8 cellular contexts compared by ENCODE assay signal in the genomic region with DNA sequence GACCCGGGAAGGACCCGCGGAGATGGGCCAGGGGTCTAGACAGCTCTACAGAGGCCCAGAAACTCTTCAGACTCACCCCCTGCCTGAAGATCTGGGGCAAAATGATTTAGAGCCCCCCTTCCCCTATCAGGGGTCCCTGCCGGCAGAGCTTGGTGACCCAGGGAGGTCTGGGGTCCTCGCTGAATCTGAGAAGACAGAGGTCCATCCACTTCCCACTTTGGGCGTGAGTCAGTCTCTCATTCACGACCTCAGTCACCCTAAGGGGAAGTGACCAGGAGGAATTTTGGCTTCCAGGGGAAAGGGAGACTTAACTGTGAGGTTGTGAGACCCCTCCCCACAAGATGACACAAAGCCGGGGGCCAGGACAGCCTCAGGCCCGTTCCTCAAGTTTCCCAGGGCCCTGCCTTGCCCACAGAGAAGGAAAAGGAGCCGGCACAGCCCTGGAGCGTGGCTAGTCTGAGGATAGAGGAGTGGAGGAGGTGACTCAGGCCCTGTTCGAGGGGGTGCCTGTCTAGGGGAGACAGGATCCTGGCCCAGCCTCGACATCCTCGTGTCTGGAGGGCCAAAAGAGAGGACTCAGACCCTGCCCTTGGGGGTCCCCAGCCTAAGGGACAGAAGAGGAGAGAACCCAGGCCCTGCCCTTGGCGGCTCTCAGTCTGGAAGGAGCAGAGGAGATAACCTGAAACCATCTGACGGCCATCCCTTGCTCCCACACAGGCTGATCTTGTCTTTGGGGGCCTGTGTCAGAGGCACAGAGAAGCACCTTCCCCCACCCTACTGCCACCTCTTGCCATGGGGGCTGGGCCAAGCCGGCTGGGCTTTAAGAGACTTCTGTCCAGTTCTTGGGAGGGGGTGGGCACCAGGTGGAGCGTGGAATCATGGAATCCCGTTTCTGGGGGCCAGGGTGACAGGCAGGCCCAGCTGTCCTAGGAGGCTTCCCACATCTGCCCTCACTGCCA. TPM values are rescaled to one million over a fixed set of nuclear protein-coding genes. Genes with fewer than 3 reads are reported as not detected.
DNase-seq lines count a peak whose midpoint lies in the region; ATAC-seq and TF ChIP-seq lines count a peak whose summit lies in the region.

No MANE protein-coding gene starts in this region.

- H3K36me3 ChIP-seq in GM23338 (ENCODE audit: insufficient read depth) = no peaks in the 10 kb centered on the region
- H3K36me3 ChIP-seq in hepatocyte (replicated peaks; ENCODE audit: insufficient read depth, low read depth) = no peaks in the 10 kb centered on the region
- H3K36me3 ChIP-seq in OCI-LY7 (ENCODE audit: insufficient read depth, low read length) = no peaks in the 10 kb centered on the region

- H3K9me3 ChIP-seq in hepatocyte (ENCODE audit: low read depth) (no peaks in the 10 kb centered on the region), OCI-LY7 (ENCODE audit: low read length) (no peaks in the 10 kb centered on the region)

- peaks cover 23% of the 10 kb centered on the region for H3K4me1 Mint-ChIP-seq in GM23338

- BruUV-seq in OCI-LY7 (replicated peaks; lab: Mats Ljungman, UMichigan) = no TSS peak

- 50% methylated on average over 18 of the region's 19 CpGs for WGBS in hepatocyte (ENCODE audit: low lambda C conversion rate, missing lambda C conversion rate)

- H3K9me2 ChIP-seq in GM23338 (ENCODE audit: insufficient read depth) (no peaks in the 10 kb centered on the region), hepatocyte (replicated peaks; ENCODE audit: insufficient read depth) (no peaks in the 10 kb centered on the region), OCI-LY7 (ENCODE audit: insufficient read depth, low read length) (no peaks in the 10 kb centered on the region)

- H2AFZ ChIP-seq in GM23338 (peak overlapping the region; percentile 93), hepatocyte (peak overlapping the region; percentile 85), OCI-LY7 (ENCODE audit: low read length) (no peak overlapping the region)

- peaks cover 11% of the 10 kb centered on the region for H3K27me3 ChIP-seq in GM23338 (ENCODE audit: insufficient read depth)
- H3K27me3 ChIP-seq in hepatocyte = no peaks in the 10 kb centered on the region

- CTCF ChIA-PET in OCI-LY7 (lab: Charles Lee; ENCODE audit: unreplicated experiment) = no interaction called here

- H3K4me3 ChIP-seq in GM23338 = peak overlapping the region; percentile 70
- peak overlapping the region; percentile 93 for H3K4me3 ChIP-seq in hepatocyte
- peak overlapping the region; percentile 83 for H3K4me3 ChIP-seq in skeletal muscle cell (ENCODE audit: low read depth, low read length)
- no peak overlapping the region for H3K4me3 ChIP-seq in OCI-LY7 (ENCODE audit: low read depth, low read length, poor library complexity, severe bottlenecking)

- H3K27ac ChIP-seq in GM23338 (ENCODE audit: low read depth) = no peak overlapping the region
- peak overlapping the region; percentile 84 for H3K27ac ChIP-seq in angular gyrus (ENCODE audit: low read depth, low read length)
- peak overlapping the region; percentile 98 for H3K27ac ChIP-seq in hepatocyte
- no peak overlapping the region for H3K27ac ChIP-seq in OCI-LY7 (ENCODE audit: low read depth, low read length, poor library complexity, severe bottlenecking)

- POLR2A ChIA-PET in OCI-LY7 (lab: Charles Lee) = no interaction called here

- peak overlapping the region; percentile 64 for H3K4me3 Mint-ChIP-seq in GM23338

- H3F3A ChIP-seq in GM23338 (replicated peaks; ENCODE audit: low read depth) = 0 out of 2 replicates have a peak, but pooled peaks cover 3% of the 10 kb centered on the region

- H3K4me1 ChIP-seq in GM23338 (ENCODE audit: insufficient read depth) = peaks cover 17% of the 10 kb centered on the region
- H3K4me1 ChIP-seq in hepatocyte (ENCODE audit: insufficient read depth) = peaks cover 39% of the 10 kb centered on the region
- H3K4me1 ChIP-seq in OCI-LY7 (ENCODE audit: insufficient read depth, low read length, poor library complexity, severe bottlenecking) = no peaks in the 10 kb centered on the region

- peak; percentile 15 for ATAC-seq in GM23338

- no peaks in the 10 kb centered on the region for H3K9me3 Mint-ChIP-seq in GM23338

- no peaks in the 10 kb centered on the region for H3K79me2 ChIP-seq in GM23338 (replicated peaks; ENCODE audit: insufficient read depth)
- H3K79me2 ChIP-seq in hepatocyte = peaks cover 8% of the 10 kb centered on the region
- H3K79me2 ChIP-seq in OCI-LY7 (ENCODE audit: insufficient read depth, low read depth, low read length) = no peaks in the 10 kb centered on the region

- DNase-seq in GM23338 (ENCODE audit: low spot score) = no peak
- peak; percentile 53 for DNase-seq in hepatocyte (ENCODE audit: low spot score)
- no peak for DNase-seq in skeletal muscle cell (ENCODE audit: low read depth)
- DNase-seq in stimulated activated CD4-positive, alpha-beta T cell treated with anti-CD3 and anti-CD28 coated beads, Interleukin-4, amount 100 ng/mL, for 1 hour = no peak
- no peak for DNase-seq in epidermal melanocyte (ENCODE audit: insufficient read length, low spot score)
- no peak for DNase-seq in OCI-LY7 (ENCODE audit: low spot score)
- no peak for DNase-seq in NCI-H69 (lab: John Stamatoyannopoulos, UW)

- H3K4me2 ChIP-seq in GM23338 (peak overlapping the region; percentile 87), hepatocyte (peak overlapping the region; percentile 98), OCI-LY7 (ENCODE audit: low read length) (no peak overlapping the region)

- peaks cover 27% of the 10 kb centered on the region for H3K27me3 Mint-ChIP-seq in GM23338 (ENCODE audit: insufficient read depth, low read depth, poor library complexity)

- no peaks in the 10 kb centered on the region; the same call in 2 of the 3 replicates for H3K36me3 Mint-ChIP-seq in GM23338 (ENCODE audit: low read depth)

- H3K27ac Mint-ChIP-seq in GM23338 = no peak overlapping the region

- intact Hi-C loops in OCI-LY7 (cut with micrococcal nuclease; ENCODE audit: unreplicated experiment) = no loop called here

- H4K20me1 ChIP-seq in GM23338 (replicated peaks; ENCODE audit: insufficient read depth) (no peaks in the 10 kb centered on the region), hepatocyte (ENCODE audit: insufficient read depth, poor library complexity, severe bottlenecking) (no peaks in the 10 kb centered on the region), OCI-LY7 (ENCODE audit: insufficient read depth, low read length) (no peaks in the 10 kb centered on the region)

- TF ChIP-seq CTCF in GM23338 (conservative IDR thresholded peaks at IDR 0.05; ENCODE audit: low read depth in 2 of 2) = no peak
- TF ChIP-seq CTCF in hepatocyte (IDR thresholded peaks at IDR 0.05; ENCODE audit: poor library complexity) = no peak
- no peak for TF ChIP-seq CTCF in OCI-LY7 (conservative IDR thresholded peaks at IDR 0.05; ENCODE audit: low read length)

TF ChIP-seq in GM23338, 12 proteins besides CTCF, POLR2A, EP300 and RAD21 (continues in another document):
- TF ChIP-seq POLR2AphosphoS5 (IDR thresholded peaks at IDR 0.05; ENCODE audit: low read depth) (no peak), CREB1 (CRISPR knock-in tag; IDR thresholded peaks at IDR 0.05; ENCODE audit: low read depth) (no peak), EZH2phosphoT487 (IDR thresholded peaks at IDR 0.05; ENCODE audit: unreplicated experiment) (no peak), JUNB (IDR thresholded peaks at IDR 0.05; ENCODE audit: unreplicated experiment) (no peak)
- TF ChIP-seq, protein P1, sequence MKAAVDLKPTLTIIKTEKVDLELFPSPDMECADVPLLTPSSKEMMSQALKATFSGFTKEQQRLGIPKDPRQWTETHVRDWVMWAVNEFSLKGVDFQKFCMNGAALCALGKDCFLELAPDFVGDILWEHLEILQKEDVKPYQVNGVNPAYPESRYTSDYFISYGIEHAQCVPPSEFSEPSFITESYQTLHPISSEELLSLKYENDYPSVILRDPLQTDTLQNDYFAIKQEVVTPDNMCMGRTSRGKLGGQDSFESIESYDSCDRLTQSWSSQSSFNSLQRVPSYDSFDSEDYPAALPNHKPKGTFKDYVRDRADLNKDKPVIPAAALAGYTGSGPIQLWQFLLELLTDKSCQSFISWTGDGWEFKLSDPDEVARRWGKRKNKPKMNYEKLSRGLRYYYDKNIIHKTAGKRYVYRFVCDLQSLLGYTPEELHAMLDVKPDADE (IDR thresholded peaks at IDR 0.05) = no peak

RNA-seq across cellular contexts. Expression of a gene that starts 0.9 kb away (rescaled TPM):
- 17.4 and 31.8 TPM in 2 replicates for total RNA-seq in GM23338 (2014; rRNA removed; shearing (Covaris generic))
- polyA plus RNA-seq in GM23338 (2016; fragmentation: Nextera tagmentation; extraction: Ambion mirVana) (25.2 and 28.0 TPM in 2 replicates), hepatocyte (102 and 125 TPM in 2 replicates)
- total RNA-seq in hepatocyte (7.3 and 16.4 TPM in 2 replicates), OCI-LY7 (2022) (not detected in 2 replicates)
- not detected in 2 replicates for total RNA-seq in OCI-LY7 (2014; rRNA removed; shearing (Covaris generic))

RNA-seq across cellular contexts. Expression of a gene that starts 30.7 kb away (rescaled TPM):
- 8.0 and 10.3 TPM in 2 replicates for total RNA-seq in GM23338 (2014; rRNA removed; shearing (Covaris generic))
- polyA plus RNA-seq in GM23338 (2016; fragmentation: Nextera tagmentation; extraction: Ambion mirVana) (5.9 and 8.1 TPM in 2 replicates), hepatocyte (217 and 246 TPM in 2 replicates)
- total RNA-seq in hepatocyte (139 and 140 TPM in 2 replicates), OCI-LY7 (2022) (0.32 and 0.33 TPM in 2 replicates)
- 7.2 and 8.9 TPM in 2 replicates for total RNA-seq in OCI-LY7 (2014; rRNA removed; shearing (Covaris generic))

RNA-seq across cellular contexts. Expression of a gene that starts 35.8 kb away (rescaled TPM):
- total RNA-seq in GM23338 (2014; rRNA removed; shearing (Covaris generic)) = 0.28 and 0.78 TPM in 2 replicates
- 0.12 and 0.40 TPM in 2 replicates for polyA plus RNA-seq in GM23338 (2016; fragmentation: Nextera tagmentation; extraction: Ambion mirVana)
- total RNA-seq in hepatocyte = 1.4 and 2.5 TPM in 2 replicates
- 3.3 and 4.9 TPM in 2 replicates for polyA plus RNA-seq in hepatocyte
- not detected in 2 replicates for total RNA-seq in OCI-LY7 (2014; rRNA removed; shearing (Covaris generic))
- not detected in 2 replicates for total RNA-seq in OCI-LY7 (2022)

Comparison
In these comparisons a context has a peak if more than half of its experiments do, and no peak if none do; other contexts are left out.
1. H3K27ac ChIP-seq: peak in angular gyrus (single experiment) and hepatocyte (single experiment); none in GM23338 (single experiment) and OCI-LY7 (single experiment).
2. RNA of a gene that starts 30.7 kb away (total RNA-seq): 139 to 140 TPM in hepatocyte; 8.0 to 10.3 TPM in GM23338 and 0.32 to 8.9 TPM in OCI-LY7; every median in the first group is over 10 times any median in the second.